17 cellular contexts compared by ENCODE assay signal in the genomic region with DNA sequence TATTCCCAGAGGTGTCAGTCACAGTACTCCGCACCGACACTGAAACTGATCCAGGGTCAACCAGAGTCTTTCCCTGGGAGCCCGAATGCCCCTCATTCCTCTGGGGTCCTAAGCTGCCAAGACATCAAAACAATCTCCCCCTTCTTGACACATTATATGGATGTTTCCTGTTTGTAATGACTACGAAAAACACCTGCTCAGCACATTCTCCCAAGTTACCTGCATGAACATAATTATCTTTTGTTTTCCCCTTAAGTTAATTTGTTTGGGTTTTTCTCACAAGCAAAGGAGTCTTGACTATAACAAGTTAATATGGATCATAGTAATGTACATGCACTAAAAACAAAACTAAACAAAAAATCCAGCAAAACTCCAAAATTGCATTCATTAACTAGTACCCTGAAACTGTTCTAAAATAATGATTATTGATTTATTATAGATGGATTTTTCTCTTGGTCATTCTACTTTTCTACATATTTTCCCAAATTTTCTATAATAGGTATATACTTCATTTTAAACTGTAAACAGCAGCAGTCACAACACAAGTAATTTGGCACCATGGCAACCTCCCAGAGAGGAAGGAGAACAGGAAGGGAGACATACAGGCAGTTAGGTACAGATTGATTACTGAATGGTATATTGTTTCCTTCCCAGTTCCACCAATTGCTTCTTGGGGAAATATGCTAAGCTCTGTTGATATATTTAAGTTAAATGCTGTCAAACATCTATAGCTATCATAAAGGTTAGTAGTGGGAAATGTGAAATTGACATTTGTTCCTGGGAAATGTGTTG.
DNase-seq lines count a peak whose midpoint lies in the region; TF ChIP-seq lines count a peak whose summit lies in the region.
"Had no signal": no experiment of that assay in that cellular context is flagged by ENCODE, and none has a peak within 500 bp of the region (broad histone marks: within the 10 kb centered on the region; RNA-seq: fewer than 3 reads in every experiment).

No MANE protein-coding gene starts in this region.

- no peak overlapping the region for H3K4me3 ChIP-seq in A673 (ENCODE audit: low read depth, low read length, poor library complexity, severe bottlenecking)
- H3K4me3 ChIP-seq: BLaER1 treated with 17β-estradiol and CSF1 and Interleukin-3, amounts not matched to agents 10 nM and 100 nM; SK-N-MC had no signal

- H3K27ac ChIP-seq in A673 (ENCODE audit: low read depth, low read length, poor library complexity, severe bottlenecking), result no peak overlapping the region
- H3K27ac ChIP-seq: BLaER1 treated with 17β-estradiol and CSF1 and Interleukin-3, amounts not matched to agents 10 nM and 100 nM; SK-N-MC had no signal

- CTCF ChIA-PET in Calu3 (lab: Charles Lee) (interaction anchor here (0.6 to 2.4 kb wide), 3 partner anchors 18 to 589 kb away, joined by 3 to 10 read pairs (median 3); no protein-coding TSS in a partner anchor), A673 (lab: Charles Lee) (no interaction called here)

- POLR2A ChIA-PET in A673 (lab: Charles Lee; ENCODE audit: low non-redundant PET), result no interaction called here

- H3K9me3 Mint-ChIP-seq in Calu3 (ENCODE audit: low read depth, unreplicated experiment) (no peaks in the 10 kb centered on the region), mesothelial cell of epicardium (peaks cover 9% of the 10 kb centered on the region)
- H3K9me3 Mint-ChIP-seq: H9 had no signal

- no peaks in the 10 kb centered on the region for H3K36me3 ChIP-seq in A673 (ENCODE audit: insufficient read depth, low read length, poor library complexity, severe bottlenecking)
- H3K36me3 ChIP-seq: BLaER1 treated with 17β-estradiol and CSF1 and Interleukin-3, amounts not matched to agents 10 nM and 100 nM had no signal

- peak; percentile 46 for DNase-seq in NCI-H146 (lab: John Stamatoyannopoulos, UW)
- DNase-seq in NCI-H146 treated with DMSO at 0.1 percent for 48 hours (lab: John Stamatoyannopoulos, UW; ENCODE audit: unreplicated experiment), result no peak
- DNase-seq in Calu3, result no peak
- peak; percentile 72 for DNase-seq in dermis blood vessel endothelial cell
- DNase-seq in mesothelial cell of epicardium (ENCODE audit: low spot score in 2 of 2, unreplicated experiment in 2 of 2), result no peak
- no peak for DNase-seq in A673 (ENCODE audit: low spot score)
- DNase-seq in iPS-NIHi7 (ENCODE audit: extremely low spot score), result no peak
- DNase-seq: CD8-positive, alpha-beta T cell; GF-D8; H9; NCI-H1694; NCI-H2081 treated with DMSO at 0.1 percent for 48 hours; NCI-H2227 treated with DMSO at 0.1 percent for 48 hours; NCI-H526; SHP77 had no signal

- BruUV-seq in Calu3 (replicated peaks; lab: Mats Ljungman, UMichigan) (no TSS peak), A673 (replicated peaks; lab: Mats Ljungman, UMichigan) (no TSS peak)

- H3K4me1 Mint-ChIP-seq in Calu3 (ENCODE audit: low read depth, unreplicated experiment), result peaks cover 64% of the 10 kb centered on the region
- H3K4me1 Mint-ChIP-seq in mesothelial cell of epicardium, result peaks cover 50% of the 10 kb centered on the region

- H3K27ac Mint-ChIP-seq in Calu3 (ENCODE audit: unreplicated experiment) (peak overlapping the region; percentile 71), mesothelial cell of epicardium (peak overlapping the region; percentile 91)
- H3K27ac Mint-ChIP-seq: CD8-positive, alpha-beta T cell; H9 had no signal

- H3K36me3 Mint-ChIP-seq in Calu3 (ENCODE audit: insufficient read depth, unreplicated experiment) (peaks cover 8% of the 10 kb centered on the region), mesothelial cell of epicardium (no peaks in the 10 kb centered on the region)
- H3K36me3 Mint-ChIP-seq: CD8-positive, alpha-beta T cell had no signal

- H3K4me3 Mint-ChIP-seq in Calu3 (ENCODE audit: low read depth, unreplicated experiment), result no peak overlapping the region
- H3K4me3 Mint-ChIP-seq in mesothelial cell of epicardium, result no peak overlapping the region
- H3K4me3 Mint-ChIP-seq: CD8-positive, alpha-beta T cell; H9 had no signal

- no peaks in the 10 kb centered on the region for H3K4me1 ChIP-seq in A673 (ENCODE audit: insufficient read depth, low read length, poor library complexity, severe bottlenecking)
- H3K4me1 ChIP-seq: BLaER1 treated with 17β-estradiol and CSF1 and Interleukin-3, amounts not matched to agents 10 nM and 100 nM had no signal

- H3K9me3 ChIP-seq in A673 (ENCODE audit: low read depth, low read length, poor library complexity, severe bottlenecking), result no peaks in the 10 kb centered on the region

- TF ChIP-seq CTCF in Calu3 (IDR thresholded peaks at IDR 0.05; ENCODE audit: unreplicated experiment) (no peak), mesothelial cell of epicardium (IDR thresholded peaks at IDR 0.05; ENCODE audit: unreplicated experiment) (no peak), A673 (conservative IDR thresholded peaks at IDR 0.05; ENCODE audit: low read depth, low read length) (no peak)

- intact Hi-C loops in Calu3 (cut with micrococcal nuclease; ENCODE audit: unreplicated experiment), result loop anchor here (5.0 kb wide), 1 partner anchor 37 kb away; no protein-coding TSS in a partner anchor
- intact Hi-C loops in A673 (cut with micrococcal nuclease; ENCODE audit: unreplicated experiment), result no loop called here

- H3K27me3 ChIP-seq in A673 (replicated peaks; ENCODE audit: insufficient read depth, low read depth, low read length, poor library complexity), result no peaks in the 10 kb centered on the region
- H3K27me3 ChIP-seq: BLaER1 treated with 17β-estradiol and CSF1 and Interleukin-3, amounts not matched to agents 10 nM and 100 nM had no signal

- H3K27me3 Mint-ChIP-seq in Calu3 (ENCODE audit: unreplicated experiment) (no peaks in the 10 kb centered on the region), mesothelial cell of epicardium (ENCODE audit: low read depth) (no peaks in the 10 kb centered on the region)

Comparison
In these comparisons a context has a peak if more than half of its experiments do, and no peak if none do; other contexts are left out.
1. DNase-seq: peak in NCI-H146 (single experiment) and dermis blood vessel endothelial cell (single experiment); none in NCI-H146 treated with DMSO at 0.1 percent for 48 hours (single experiment), Calu3 (single experiment), mesothelial cell of epicardium (0 of 2), A673 (single experiment) and iPS-NIHi7 (single experiment).